Comparison of ENCODE assay signal across 8 cellular contexts in genomic region chr14:75293920-75294648, GRCh38. TPM values are rescaled to one million over a fixed set of nuclear protein-coding genes. Genes with fewer than 3 reads are reported as not detected.
DNase-seq lines count a peak whose midpoint lies in the region; ATAC-seq, FAIRE-seq and TF ChIP-seq lines count a peak whose summit lies in the region.

No MANE protein-coding gene starts in this region.

- H3K9me2 ChIP-seq in DOHH2 (replicated peaks; ENCODE audit: control insufficient read depth, low read length), result no peaks in the 10 kb centered on the region

- peak overlapping the region; percentile 96 for H3K27ac Mint-ChIP-seq in activated T-helper 17 cell treated with anti-CD3 and anti-CD28 coated beads, Interleukin-2, amount 50 U/mL, for 72 hours
- H3K27ac Mint-ChIP-seq in naive thymus-derived CD8-positive, alpha-beta T cell, result peak overlapping the region; percentile 48 to 98 (median 96)
- H3K27ac Mint-ChIP-seq in stimulated activated naive B cell treated with anti-CD40 and anti-IgM and Interleukin-4, amounts not matched to agents 10 μg/mL and 1 μg/mL and 100 μg/mL, for 72 hours, result peak overlapping the region; percentile 97

- POLR2A ChIA-PET in naive thymus-derived CD8-positive, alpha-beta T cell (lab: Charles Lee), result interaction anchor here (0.5 to 3.4 kb wide), 16 partner anchors 15 to 421 kb away, joined by 3 to 15 read pairs (median 4); partner anchors contain the start of genes ERG28, FOS, NEK9 and TMED10

- H3K9me3 ChIP-seq in DOHH2 (ENCODE audit: control insufficient read depth, insufficient read depth, low read length) (no peaks in the 10 kb centered on the region), fibroblast of lung (ENCODE audit: control insufficient read depth, insufficient read depth, low read depth, low read length) (no peaks in the 10 kb centered on the region)

- no peak overlapping the region for H3K27ac ChIP-seq in DOHH2 (ENCODE audit: low read depth, low read length)
- peak overlapping the region; percentile 94 for H3K27ac ChIP-seq in fibroblast of lung (ENCODE audit: insufficient read depth, low read length)

- H3K4me2 ChIP-seq in DOHH2 (ENCODE audit: low read length), result peak overlapping the region; percentile 85
- peak overlapping the region; percentile 99 for H3K4me2 ChIP-seq in fibroblast of lung (ENCODE audit: extremely low read depth, insufficient read depth, low read length)

- peaks cover 22% of the 10 kb centered on the region for H3K4me1 ChIP-seq in DOHH2 (ENCODE audit: control insufficient read depth, low read length)
- H3K4me1 ChIP-seq in fibroblast of lung (ENCODE audit: control insufficient read depth, extremely low read depth, insufficient read depth, low read length), result peaks cover 10% of the 10 kb centered on the region

- H4K20me1 ChIP-seq in DOHH2 (ENCODE audit: control insufficient read depth, insufficient read depth, low read depth, low read length) (no peaks in the 10 kb centered on the region), fibroblast of lung (ENCODE audit: control insufficient read depth, extremely low read depth, insufficient read depth, low read length) (no peaks in the 10 kb centered on the region)

- H2AFZ ChIP-seq in fibroblast of lung (ENCODE audit: low read length), result peak overlapping the region; percentile 72

- H3K4me3 ChIP-seq in DOHH2 (ENCODE audit: low read length), result peak overlapping the region; percentile 73
- peak overlapping the region; percentile 52 for H3K4me3 ChIP-seq in LNCaP clone FGC (ENCODE audit: low read depth, low read length)
- peak overlapping the region; percentile 40 to 83 (median 72) for H3K4me3 ChIP-seq in fibroblast of lung (replicated peaks in 1 of 4; ENCODE audit: control extremely low read depth in 1 of 4, insufficient read depth in 1 of 4, low read depth in 3 of 4, low read length in 4 of 4)

- no peaks in the 10 kb centered on the region for H3K36me3 Mint-ChIP-seq in activated T-helper 17 cell treated with anti-CD3 and anti-CD28 coated beads, Interleukin-2, amount 50 U/mL, for 72 hours (ENCODE audit: low read depth)
- no peaks in the 10 kb centered on the region for H3K36me3 Mint-ChIP-seq in naive thymus-derived CD8-positive, alpha-beta T cell
- no peaks in the 10 kb centered on the region for H3K36me3 Mint-ChIP-seq in stimulated activated naive B cell treated with anti-CD40 and anti-IgM and Interleukin-4, amounts not matched to agents 10 μg/mL and 1 μg/mL and 100 μg/mL, for 72 hours

- H3K9me3 Mint-ChIP-seq in activated T-helper 17 cell treated with anti-CD3 and anti-CD28 coated beads, Interleukin-2, amount 50 U/mL, for 72 hours, result no peaks in the 10 kb centered on the region
- no peaks in the 10 kb centered on the region for H3K9me3 Mint-ChIP-seq in naive thymus-derived CD8-positive, alpha-beta T cell
- no peaks in the 10 kb centered on the region for H3K9me3 Mint-ChIP-seq in stimulated activated naive B cell treated with anti-CD40 and anti-IgM and Interleukin-4, amounts not matched to agents 10 μg/mL and 1 μg/mL and 100 μg/mL, for 72 hours

- peak overlapping the region; percentile 80 for H3K4me3 Mint-ChIP-seq in activated T-helper 17 cell treated with anti-CD3 and anti-CD28 coated beads, Interleukin-2, amount 50 U/mL, for 72 hours
- peak overlapping the region; percentile 77 to 96 (median 90) for H3K4me3 Mint-ChIP-seq in naive thymus-derived CD8-positive, alpha-beta T cell
- peak overlapping the region; percentile 86 to 88 for H3K4me3 Mint-ChIP-seq in stimulated activated naive B cell treated with anti-CD40 and anti-IgM and Interleukin-4, amounts not matched to agents 10 μg/mL and 1 μg/mL and 100 μg/mL, for 72 hours

- no peak for DNase-seq in H54 (ENCODE audit: insufficient read length, low spot score)
- peak; percentile 95 for DNase-seq in LNCaP clone FGC (ENCODE audit: low read depth)
- DNase-seq in RPMI8226, result peak; percentile 92
- DNase-seq in fibroblast of lung (ENCODE audit: low read depth in 2 of 2), result peak; percentile 92 to 96
- DNase-seq in naive thymus-derived CD8-positive, alpha-beta T cell, result peak; percentile 92 to 98 (median 96)
- peak; percentile 91 for DNase-seq in stimulated activated naive B cell treated with anti-CD40 and anti-IgM and Interleukin-4, amounts not matched to agents 10 μg/mL and 1 μg/mL and 100 μg/mL, for 72 hours

- TF ChIP-seq POLR2A in H54 (IDR thresholded peaks at IDR 0.05; ENCODE audit: low read depth, low read length), result no peak; the same call in 1 of the 2 replicates

- H3K36me3 ChIP-seq in DOHH2 (ENCODE audit: control insufficient read depth, low read length) (no peaks in the 10 kb centered on the region), fibroblast of lung (ENCODE audit: control insufficient read depth, insufficient read depth, low read length) (no peaks in the 10 kb centered on the region)

- peaks cover 9% of the 10 kb centered on the region for H3K4me1 Mint-ChIP-seq in activated T-helper 17 cell treated with anti-CD3 and anti-CD28 coated beads, Interleukin-2, amount 50 U/mL, for 72 hours
- peaks cover 9 to 23% (median 17%) of the 10 kb centered on the region in 4 donors for H3K4me1 Mint-ChIP-seq in naive thymus-derived CD8-positive, alpha-beta T cell
- H3K4me1 Mint-ChIP-seq in stimulated activated naive B cell treated with anti-CD40 and anti-IgM and Interleukin-4, amounts not matched to agents 10 μg/mL and 1 μg/mL and 100 μg/mL, for 72 hours, result peaks cover 11 to 17% of the 10 kb centered on the region in 2 donors

- no peaks in the 10 kb centered on the region for H3K27me3 Mint-ChIP-seq in activated T-helper 17 cell treated with anti-CD3 and anti-CD28 coated beads, Interleukin-2, amount 50 U/mL, for 72 hours
- peaks cover 0 to 1% (median 0%) of the 10 kb centered on the region in 5 donors for H3K27me3 Mint-ChIP-seq in naive thymus-derived CD8-positive, alpha-beta T cell
- peaks cover 7 to 8% of the 10 kb centered on the region in 2 donors for H3K27me3 Mint-ChIP-seq in stimulated activated naive B cell treated with anti-CD40 and anti-IgM and Interleukin-4, amounts not matched to agents 10 μg/mL and 1 μg/mL and 100 μg/mL, for 72 hours

- FAIRE-seq in H54 (lab: Jason Lieb, UNC), result peak; percentile 20

- no peak for TF ChIP-seq CTCF in DOHH2 (IDR thresholded peaks at IDR 0.05; ENCODE audit: low read depth, low read length, poor library complexity, severe bottlenecking)
- no peak for TF ChIP-seq CTCF in LNCaP clone FGC (IDR thresholded peaks at IDR 0.05; ENCODE audit: control insufficient read depth, extremely low read depth, insufficient read depth)
- peak in 1 of 2 donors; percentile 2 for TF ChIP-seq CTCF in fibroblast of lung (conservative IDR thresholded peaks at IDR 0.05 in 1 of 2, IDR thresholded peaks at IDR 0.05 in 1 of 2; ENCODE audit: low read depth in 1 of 2, low read length in 2 of 2)

- peak overlapping the region; percentile 86 for H3K9ac ChIP-seq in fibroblast of lung (ENCODE audit: insufficient read depth, low read length)

- H3F3A ChIP-seq in DOHH2 (ENCODE audit: control insufficient read depth, insufficient read depth), result no peaks in the 10 kb centered on the region

- ATAC-seq in activated T-helper 17 cell treated with anti-CD3 and anti-CD28 coated beads, Interleukin-2, amount 50 U/mL, for 72 hours (replicated peaks), result peak; percentile 96
- ATAC-seq in naive thymus-derived CD8-positive, alpha-beta T cell, result peak; percentile 78 to 85
- peak; percentile 96 to 99 for ATAC-seq in stimulated activated naive B cell treated with anti-CD40 and anti-IgM and Interleukin-4, amounts not matched to agents 10 μg/mL and 1 μg/mL and 100 μg/mL, for 72 hours (replicated peaks)

- H3K79me2 ChIP-seq in DOHH2 (ENCODE audit: control insufficient read depth, low read length), result no peaks in the 10 kb centered on the region
- no peaks in the 10 kb centered on the region for H3K79me2 ChIP-seq in fibroblast of lung (ENCODE audit: control insufficient read depth, insufficient read depth, low read length)

- H3K27me3 ChIP-seq in DOHH2 (ENCODE audit: control insufficient read depth, low read length) (peaks cover 32% of the 10 kb centered on the region), fibroblast of lung (ENCODE audit: control insufficient read depth, insufficient read depth, low read length) (peaks cover 9% of the 10 kb centered on the region)

RNA-seq across cellular contexts. Expression of gene FOS, which starts 15.5 kb away (rescaled TPM):
- total RNA-seq in activated T-helper 17 cell treated with anti-CD3 and anti-CD28 coated beads, Interleukin-2, amount 50 U/mL, for 72 hours, result 10 to 100 TPM; 31.7 to 86.3 TPM
- 71.4 and 178 TPM in 2 replicates for total RNA-seq in fibroblast of lung
- 24.6 and 347 TPM in 2 replicates for polyA plus RNA-seq in fibroblast of lung
- 20.7 and 373 TPM in 2 replicates for polyA plus RNA-seq in fibroblast of lung (2012)
- polyA minus RNA-seq in fibroblast of lung (ENCODE audit: low replicate concordance), result 80.6 and 399 TPM in 2 replicates
- total RNA-seq in naive thymus-derived CD8-positive, alpha-beta T cell, result 1 to 10 TPM; 9.4 to 9.6 TPM
- polyA plus RNA-seq in naive thymus-derived CD8-positive, alpha-beta T cell, result 100 to 1,000 TPM in 2 of 3 donors, 10 to 100 TPM in 1; 80.3 to 510 (median 252) TPM
